Comparison of ENCODE assay signal across 10 cellular contexts in genomic region chr1:205505791-205506190, GRCh38.
DNase-seq lines count a peak whose midpoint lies in the region; ATAC-seq and TF ChIP-seq lines count a peak whose summit lies in the region.
"Had no signal": no experiment of that assay in that cellular context is flagged by ENCODE, and none has a peak within 500 bp of the region (broad histone marks: within the 10 kb centered on the region; RNA-seq: fewer than 3 reads in every experiment).

No MANE protein-coding gene starts in this region.

- no peak overlapping the region for H3K27ac ChIP-seq in HEK293 (ENCODE audit: extremely low read depth, low read depth, low read length)

- no peaks in the 10 kb centered on the region for H3K36me3 Mint-ChIP-seq in stimulated activated naive B cell treated with anti-CD40 and anti-IgM and Interleukin-4, amounts not matched to agents 10 μg/mL and 1 μg/mL and 100 μg/mL, for 72 hours

- peak overlapping the region; percentile 5 for H3K27ac Mint-ChIP-seq in stimulated activated naive B cell treated with anti-CD40 and anti-IgM and Interleukin-4, amounts not matched to agents 10 μg/mL and 1 μg/mL and 100 μg/mL, for 72 hours

- H3K4me1 ChIP-seq in HEK293 (ENCODE audit: control insufficient read depth, insufficient read depth, low read length), result peaks cover 6% of the 10 kb centered on the region

- CTCF ChIA-PET in HEK293 (lab: Yijun Ruan, JAX), result interaction anchor here (1.5 kb wide), 1 partner anchor 19 kb away, joined by 5 read pairs; no protein-coding TSS in a partner anchor

- POLR2A ChIA-PET in HEK293 (lab: Yijun Ruan, JAX), result no interaction called here

- H3K27me3 Mint-ChIP-seq in stimulated activated naive B cell treated with anti-CD40 and anti-IgM and Interleukin-4, amounts not matched to agents 10 μg/mL and 1 μg/mL and 100 μg/mL, for 72 hours, result peaks cover 7 to 8% of the 10 kb centered on the region in 2 donors

- DNase-seq in astrocyte of the hippocampus (ENCODE audit: low read depth, low spot score) (peak; percentile 71), kidney tubule cell (ENCODE audit: low spot score) (peak; percentile 91), NCI-H82 (lab: John Stamatoyannopoulos, UW) (no peak), inferior parietal cortex (ENCODE audit: extremely low spot score) (no peak)
- no peak for DNase-seq in stimulated activated naive B cell treated with anti-CD40 and anti-IgM and Interleukin-4, amounts not matched to agents 10 μg/mL and 1 μg/mL and 100 μg/mL, for 72 hours
- DNase-seq in stimulated activated CD8-positive, alpha-beta memory T cell treated with anti-CD3 and anti-CD28 coated beads, Interleukin-4, amount 100 ng/mL, for 48 hours, result no peak
- DNase-seq: NCI-H2227 treated with DMSO at 0.1 percent for 48 hours; stimulated activated CD4-positive, alpha-beta T cell treated with anti-CD3 and anti-CD28 coated beads, Interleukin-4, amount 100 ng/mL, for 1 hour had no signal

- peaks cover 13 to 24% of the 10 kb centered on the region in 2 donors for H3K4me1 Mint-ChIP-seq in stimulated activated naive B cell treated with anti-CD40 and anti-IgM and Interleukin-4, amounts not matched to agents 10 μg/mL and 1 μg/mL and 100 μg/mL, for 72 hours

- no peak overlapping the region for H3K4me3 ChIP-seq in HEK293 (ENCODE audit: low read depth, low read length)

- H3K9me3 Mint-ChIP-seq in stimulated activated naive B cell treated with anti-CD40 and anti-IgM and Interleukin-4, amounts not matched to agents 10 μg/mL and 1 μg/mL and 100 μg/mL, for 72 hours, result no peaks in the 10 kb centered on the region

- no peaks in the 10 kb centered on the region for H3K9me3 ChIP-seq in HEK293 (ENCODE audit: control insufficient read depth, insufficient read depth, low read depth, low read length)

- H3K36me3 ChIP-seq in HEK293 (ENCODE audit: control insufficient read depth in 2 of 2, insufficient read depth in 1 of 2, low read length in 2 of 2), result no peaks in the 10 kb centered on the region

- no peak for TF ChIP-seq CTCF in HEK293 (tag by site-specific recombination; IDR thresholded peaks at IDR 0.05)

- peak overlapping the region in 1 of 2 donors; percentile 85 for H3K4me3 Mint-ChIP-seq in stimulated activated naive B cell treated with anti-CD40 and anti-IgM and Interleukin-4, amounts not matched to agents 10 μg/mL and 1 μg/mL and 100 μg/mL, for 72 hours

- ATAC-seq in stimulated activated naive B cell treated with anti-CD40 and anti-IgM and Interleukin-4, amounts not matched to agents 10 μg/mL and 1 μg/mL and 100 μg/mL, for 72 hours (replicated peaks), result no peak
- ATAC-seq in GM21423 (IDR thresholded peaks at IDR 0.05; ENCODE audit: unreplicated experiment), result no peak

TF ChIP-seq in HEK293, 187 proteins besides CTCF, POLR2A, EP300 and RAD21:
- TF ChIP-seq ZNF239 (tag by site-specific recombination; IDR thresholded peaks at IDR 0.05), result no peak
- TF ChIP-seq, protein P1, sequence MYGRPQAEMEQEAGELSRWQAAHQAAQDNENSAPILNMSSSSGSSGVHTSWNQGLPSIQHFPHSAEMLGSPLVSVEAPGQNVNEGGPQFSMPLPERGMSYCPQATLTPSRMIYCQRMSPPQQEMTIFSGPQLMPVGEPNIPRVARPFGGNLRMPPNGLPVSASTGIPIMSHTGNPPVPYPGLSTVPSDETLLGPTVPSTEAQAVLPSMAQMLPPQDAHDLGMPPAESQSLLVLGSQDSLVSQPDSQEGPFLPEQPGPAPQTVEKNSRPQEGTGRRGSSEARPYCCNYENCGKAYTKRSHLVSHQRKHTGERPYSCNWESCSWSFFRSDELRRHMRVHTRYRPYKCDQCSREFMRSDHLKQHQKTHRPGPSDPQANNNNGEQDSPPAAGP (tag by site-specific recombination; IDR thresholded peaks at IDR 0.05), result peak; percentile 80
- TF ChIP-seq WT1 (tag by site-specific recombination; IDR thresholded peaks at IDR 0.05), result 0 out of 2 replicates have a peak, but pooled peaks have one; percentile 18

Comparison
In these comparisons a context has a peak if more than half of its experiments do, and no peak if none do; other contexts are left out.
1. DNase-seq: peak in astrocyte of the hippocampus (single experiment) and kidney tubule cell (single experiment); none in stimulated activated naive B cell treated with anti-CD40 and anti-IgM and Interleukin-4, amounts not matched to agents 10 μg/mL and 1 μg/mL and 100 μg/mL, for 72 hours (single experiment), stimulated activated CD8-positive, alpha-beta memory T cell treated with anti-CD3 and anti-CD28 coated beads, Interleukin-4, amount 100 ng/mL, for 48 hours (single experiment), NCI-H82 (single experiment) and inferior parietal cortex (single experiment).